19 cellular contexts compared by ENCODE assay signal in genomic region chr3:65893631-65894030, GRCh38.
"Had no signal": no experiment of that assay in that cellular context is flagged by ENCODE, and none has a peak within 500 bp of the region (broad histone marks: within the 10 kb centered on the region; RNA-seq: fewer than 3 reads in every experiment).

No MANE protein-coding gene starts in this region.

- H3K9me3 Mint-ChIP-seq: activated naive CD8-positive, alpha-beta T cell treated with anti-CD3 and anti-CD28 coated beads, Interleukin-2, amount 10 ng/mL, durations not matched to agents 7 days and 5 days; activated T-helper 1 cell treated with anti-CD3 and anti-CD28 coated beads, Interleukin-12 subunit alpha, Interleukin-12 subunit beta, Interleukin-2, Interleukin-4 antibody, amounts not matched to agents 30 ng/mL and 10 ng/mL and 1 ng/mL, durations not matched to agents 14 hours and 24 hours and 36 hours; stimulated activated memory B cell treated with anti-CD40 and anti-IgM and Interleukin-4, amounts not matched to agents 10 μg/mL and 1 μg/mL and 100 μg/mL, for 72 hours; T-helper 2 cell treated with Interferon-gamma antibody and Interleukin-4, amounts not matched to agents 5 μg/mL and 100 μg/mL, for 36 hours had no signal

- H3K4me1 Mint-ChIP-seq: activated naive CD8-positive, alpha-beta T cell treated with anti-CD3 and anti-CD28 coated beads, Interleukin-2, amount 10 ng/mL, durations not matched to agents 7 days and 5 days; naive B cell; stimulated activated memory B cell treated with anti-CD40 and anti-IgM and Interleukin-4, amounts not matched to agents 10 μg/mL and 1 μg/mL and 100 μg/mL, for 72 hours had no signal

- H3K4me3 Mint-ChIP-seq: activated naive CD8-positive, alpha-beta T cell treated with anti-CD3 and anti-CD28 coated beads, Interleukin-2, amount 10 ng/mL, durations not matched to agents 7 days and 5 days; activated T-helper 1 cell treated with anti-CD3 and anti-CD28 coated beads, Interleukin-12 subunit alpha, Interleukin-12 subunit beta, Interleukin-2, Interleukin-4 antibody, amounts not matched to agents 30 ng/mL and 10 ng/mL and 1 ng/mL, durations not matched to agents 14 hours and 24 hours and 36 hours; naive B cell; stimulated activated memory B cell treated with anti-CD40 and anti-IgM and Interleukin-4, amounts not matched to agents 10 μg/mL and 1 μg/mL and 100 μg/mL, for 72 hours; T-helper 2 cell treated with Interferon-gamma antibody and Interleukin-4, amounts not matched to agents 5 μg/mL and 100 μg/mL, for 36 hours had no signal

- H3K36me3 ChIP-seq: esophagus squamous epithelium, lower lobe of right lung, neutrophil, tibial nerve, vagina had no signal

- ATAC-seq: left colon; lower lobe of right lung; stimulated activated memory B cell treated with anti-CD40 and anti-IgM and Interleukin-4, amounts not matched to agents 10 μg/mL and 1 μg/mL and 100 μg/mL, for 72 hours had no signal

- H3K36me3 Mint-ChIP-seq: activated naive CD8-positive, alpha-beta T cell treated with anti-CD3 and anti-CD28 coated beads, Interleukin-2, amount 10 ng/mL, durations not matched to agents 7 days and 5 days; naive B cell; stimulated activated memory B cell treated with anti-CD40 and anti-IgM and Interleukin-4, amounts not matched to agents 10 μg/mL and 1 μg/mL and 100 μg/mL, for 72 hours had no signal

- H3K27ac ChIP-seq: dorsolateral prefrontal cortex, esophagus squamous epithelium, lower lobe of right lung, neutrophil, tibial nerve, vagina had no signal

- H3K27ac Mint-ChIP-seq: activated naive CD8-positive, alpha-beta T cell treated with anti-CD3 and anti-CD28 coated beads, Interleukin-2, amount 10 ng/mL, durations not matched to agents 7 days and 5 days; activated T-helper 1 cell treated with anti-CD3 and anti-CD28 coated beads, Interleukin-12 subunit alpha, Interleukin-12 subunit beta, Interleukin-2, Interleukin-4 antibody, amounts not matched to agents 30 ng/mL and 10 ng/mL and 1 ng/mL, durations not matched to agents 14 hours and 24 hours and 36 hours; naive B cell; stimulated activated memory B cell treated with anti-CD40 and anti-IgM and Interleukin-4, amounts not matched to agents 10 μg/mL and 1 μg/mL and 100 μg/mL, for 72 hours; T-helper 2 cell treated with Interferon-gamma antibody and Interleukin-4, amounts not matched to agents 5 μg/mL and 100 μg/mL, for 36 hours had no signal

- H3K9me3 ChIP-seq: esophagus squamous epithelium, lower lobe of right lung, neutrophil, tibial nerve, vagina had no signal

- DNase-seq: activated CD4-positive, alpha-beta T cell treated with anti-CD3 and anti-CD28 coated beads, Interleukin-2, amount 50 U/mL, for 1 hour; activated CD8-positive, alpha-beta memory T cell treated with anti-CD3 and anti-CD28 coated beads for 24 hours; activated naive CD4-positive, alpha-beta T cell; activated naive CD8-positive, alpha-beta T cell treated with anti-CD3 and anti-CD28 coated beads, Interleukin-2, amount 10 ng/mL, durations not matched to agents 7 days and 5 days; anterior cingulate cortex; dorsolateral prefrontal cortex; esophagus squamous epithelium; foreskin melanocyte; left colon; lower lobe of right lung; naive B cell; retina; SW 1271 had no signal

- H3K27me3 ChIP-seq: dorsolateral prefrontal cortex, esophagus squamous epithelium, neutrophil, tibial nerve, vagina had no signal

- H3K4me3 ChIP-seq: dorsolateral prefrontal cortex, esophagus squamous epithelium, lower lobe of right lung, tibial nerve, vagina had no signal

- H3K27me3 Mint-ChIP-seq: activated naive CD8-positive, alpha-beta T cell treated with anti-CD3 and anti-CD28 coated beads, Interleukin-2, amount 10 ng/mL, durations not matched to agents 7 days and 5 days; naive B cell; stimulated activated memory B cell treated with anti-CD40 and anti-IgM and Interleukin-4, amounts not matched to agents 10 μg/mL and 1 μg/mL and 100 μg/mL, for 72 hours had no signal
